7 cellular contexts compared by ENCODE assay signal in the genomic region with DNA sequence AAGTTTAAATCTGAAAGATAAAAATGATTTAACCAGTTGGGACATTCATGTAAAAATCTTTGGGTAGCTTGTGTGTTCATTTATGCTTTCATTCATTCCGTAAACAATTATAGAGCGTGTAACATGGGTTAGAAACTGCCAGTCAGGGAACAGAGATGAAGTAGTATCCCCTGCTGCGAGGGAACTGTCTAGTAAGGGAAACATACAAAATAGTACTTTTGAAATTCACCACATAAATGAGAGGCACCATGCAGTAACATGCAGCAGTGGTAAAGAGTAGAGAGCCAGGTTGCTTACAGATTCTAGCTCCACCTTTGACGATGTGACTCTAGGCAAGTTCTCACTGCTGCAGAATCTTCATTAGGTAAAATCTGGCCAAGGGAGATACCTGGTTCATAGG. TPM values are rescaled to one million over a fixed set of nuclear protein-coding genes. Genes with fewer than 3 reads are reported as not detected.
A peak's percentile ranks its signal among the peaks of the same experiment; 100 is the strongest.
DNase-seq lines count a peak whose midpoint lies in the region; ATAC-seq and TF ChIP-seq lines count a peak whose summit lies in the region.

No MANE protein-coding gene starts in this region.

- H2AK5ac ChIP-seq in neuronal stem cell (ENCODE audit: low read depth, low read length): no peak overlapping the region

- intact Hi-C loops in mucosa of descending colon (cut with DNase I, micrococcal nuclease): no loop called here

- no peak overlapping the region for H3K18ac ChIP-seq in neuronal stem cell (ENCODE audit: low read length)

- no peak overlapping the region for H2BK5ac ChIP-seq in neuronal stem cell (ENCODE audit: low read length)

- H3K4ac ChIP-seq in neuronal stem cell (ENCODE audit: low read length): no peak overlapping the region

- H3K14ac ChIP-seq in neuronal stem cell (ENCODE audit: low read length): no peak overlapping the region

- in situ Hi-C loops in G401 (cut with HindIII; ENCODE audit: low sequenced_read_pairs): no loop called here

- H3K4me3 ChIP-seq in neuronal stem cell (ENCODE audit: low read length in 2 of 2): peak overlapping the region in 1 of 2 donors; percentile 86
- H3K4me3 ChIP-seq in mucosa of descending colon: no peak overlapping the region

- no peak overlapping the region for H2AFZ ChIP-seq in neuronal stem cell (ENCODE audit: low read length)

- ATAC-seq in mucosa of descending colon (no peak), GM19324 (IDR thresholded peaks at IDR 0.05; ENCODE audit: low FRiP score, unreplicated experiment) (no peak)

- H2BK12ac ChIP-seq in neuronal stem cell (ENCODE audit: low read length): no peak overlapping the region

- H3K79me1 ChIP-seq in neuronal stem cell (ENCODE audit: low read depth, low read length): peaks cover 2% of the 10 kb centered on the region

- H3K36me3 ChIP-seq in neuronal stem cell (replicated peaks in 1 of 2; ENCODE audit: control insufficient read depth in 2 of 2, insufficient read depth in 2 of 2, low read length in 2 of 2) (peaks cover 0 to 20% of the 10 kb centered on the region in 2 donors), mucosa of descending colon (ENCODE audit: low read depth) (no peaks in the 10 kb centered on the region)

- TF ChIP-seq CTCF in RWPE1 (conservative IDR thresholded peaks at IDR 0.05; ENCODE audit: low read depth) (no peak), mucosa of descending colon (IDR thresholded peaks at IDR 0.05) (no peak)

- peak overlapping the region; percentile 43 for H3K4me2 ChIP-seq in neuronal stem cell (ENCODE audit: insufficient read depth, low read length, poor library complexity, severe bottlenecking)

- no peaks in the 10 kb centered on the region for H3K27me3 ChIP-seq in neuronal stem cell (ENCODE audit: control insufficient read depth in 3 of 3, insufficient read depth in 3 of 3, low read depth in 1 of 3, low read length in 3 of 3)

- H4K8ac ChIP-seq in neuronal stem cell (ENCODE audit: low read depth, low read length): no peak overlapping the region

- H4K91ac ChIP-seq in neuronal stem cell (ENCODE audit: low read depth, low read length, poor library complexity): no peak overlapping the region

- POLR2A ChIA-PET in RWPE1 (lab: Yijun Ruan, JAX; ENCODE audit: low non-redundant PET): interaction anchor here (0.6 kb wide), 1 partner anchor 189 kb away, joined by 3 read pairs; no protein-coding TSS in a partner anchor

- H2BK15ac ChIP-seq in neuronal stem cell (ENCODE audit: low read length): no peak overlapping the region

- H3K23ac ChIP-seq in neuronal stem cell (ENCODE audit: low read depth, low read length, poor library complexity): no peak overlapping the region

- WGBS in neuronal stem cell (ENCODE audit: extremely low coverage in 2 of 2, insufficient read length in 2 of 2, insufficient replicate concordance in 1 of 2), 2 donors: no CpG with 5 or more reads among the region's 4 CpGs

- peaks cover 0 to 4% of the 10 kb centered on the region in 2 donors for H3K4me1 ChIP-seq in neuronal stem cell (ENCODE audit: control insufficient read depth in 2 of 2, insufficient read depth in 1 of 2, low read depth in 1 of 2, low read length in 2 of 2)
- peaks cover 6% of the 10 kb centered on the region for H3K4me1 ChIP-seq in mucosa of descending colon (ENCODE audit: low read depth)

- no peak overlapping the region for H2BK120ac ChIP-seq in neuronal stem cell (ENCODE audit: low read depth, low read length)

- no peak overlapping the region for H3K9ac ChIP-seq in neuronal stem cell (ENCODE audit: low read depth, low read length, poor library complexity)

- DNase-seq in G401 (ENCODE audit: low spot score): peak; percentile 51
- peak; percentile 22 for DNase-seq in NCI-H146 treated with DMSO at 0.1 percent for 48 hours (lab: John Stamatoyannopoulos, UW; ENCODE audit: unreplicated experiment)
- DNase-seq in dermis blood vessel endothelial cell: peak; percentile 12
- DNase-seq in neuronal stem cell (ENCODE audit: low spot score): no peak
- DNase-seq in RWPE1 (ENCODE audit: low spot score): no peak
- DNase-seq in mucosa of descending colon: no peak

- CTCF ChIA-PET in RWPE1 (lab: Yijun Ruan, JAX): interaction anchor here (0.6 to 1.2 kb wide), 2 partner anchors 25 to 34 kb away, joined by 3 to 4 read pairs; no protein-coding TSS in a partner anchor

- H3K9me3 ChIP-seq in neuronal stem cell (replicated peaks in 1 of 2; ENCODE audit: control insufficient read depth in 2 of 2, insufficient read depth in 1 of 2, low read depth in 1 of 2, low read length in 2 of 2) (no peaks in the 10 kb centered on the region), mucosa of descending colon (no peaks in the 10 kb centered on the region)

- no peak overlapping the region for H3K27ac ChIP-seq in neuronal stem cell (replicated peaks; ENCODE audit: low read length)
- no peak overlapping the region for H3K27ac ChIP-seq in RWPE1

RNA-seq across cellular contexts. Expression of gene DZIP3, which starts 0.9 kb away (rescaled TPM):
- 12.6 and 17.8 TPM in 2 replicates for total RNA-seq in G401 (2014; rRNA removed; shearing (Covaris generic))
- 3.1 and 6.8 TPM in 2 replicates for total RNA-seq in dermis blood vessel endothelial cell
- polyA plus RNA-seq in neuronal stem cell (2013, experiment 1 of 2): 25.4 TPM
- 25.4 TPM for polyA plus RNA-seq in neuronal stem cell (2013, experiment 2 of 2)
- total RNA-seq in mucosa of descending colon: 10 to 100 TPM in 1 of 3 donors, 1 to 10 TPM in 2; 7.8 to 11.7 (median 8.2) TPM

RNA-seq across cellular contexts. Expression of gene CIP2A, which starts 1.2 kb away (rescaled TPM):
- total RNA-seq in G401 (2014; rRNA removed; shearing (Covaris generic)): 30.2 and 34.3 TPM in 2 replicates
- total RNA-seq in dermis blood vessel endothelial cell: 11.7 and 35.1 TPM in 2 replicates
- polyA plus RNA-seq in neuronal stem cell (2013, experiment 1 of 2): 25.3 TPM
- polyA plus RNA-seq in neuronal stem cell (2013, experiment 2 of 2): 24.5 TPM
- 1 to 10 TPM; 2.8 to 6.8 (median 4.5) TPM for total RNA-seq in mucosa of descending colon

Comparison
In these comparisons a context has a peak if more than half of its experiments do, and no peak if none do; other contexts are left out.
1. DNase-seq: peak in G401 (single experiment), NCI-H146 treated with DMSO at 0.1 percent for 48 hours (single experiment) and dermis blood vessel endothelial cell (single experiment); none in neuronal stem cell (single experiment), RWPE1 (single experiment) and mucosa of descending colon (0 of 3).